ENCODE assay signal across 10 cellular contexts in genomic region chr9:928363-929042, GRCh38. TPM values are rescaled to one million over a fixed set of nuclear protein-coding genes. Genes with fewer than 3 reads are reported as not detected.
DNase-seq lines count a peak whose midpoint lies in the region; ATAC-seq and TF ChIP-seq lines count a peak whose summit lies in the region.
"Had no signal": no experiment of that assay in that cellular context is flagged by ENCODE, and none has a peak within 500 bp of the region (broad histone marks: within the 10 kb centered on the region; RNA-seq: fewer than 3 reads in every experiment).

No MANE protein-coding gene starts in this region.

- H3K27ac ChIP-seq in mammary epithelial cell (ENCODE audit: insufficient read depth, low read depth, low read length) = no peak overlapping the region
- H3K27ac ChIP-seq: epithelial cell of prostate had no signal

- no peak overlapping the region for H2AFZ ChIP-seq in mammary epithelial cell (ENCODE audit: low read depth, low read length)

- H3K27me3 Mint-ChIP-seq in type B pancreatic cell = peaks cover 81% of the 10 kb centered on the region

- H3K9me3 Mint-ChIP-seq in type B pancreatic cell = no peaks in the 10 kb centered on the region
- H3K9me3 Mint-ChIP-seq: IgD-negative memory B cell had no signal

- H3K27me3 ChIP-seq in BE2C = no peaks in the 10 kb centered on the region
- H3K27me3 ChIP-seq in mammary epithelial cell (ENCODE audit: insufficient read depth, low read length) = no peaks in the 10 kb centered on the region

- no peaks in the 10 kb centered on the region for H3K9me3 ChIP-seq in BE2C
- no peaks in the 10 kb centered on the region for H3K9me3 ChIP-seq in mammary epithelial cell (replicated peaks; ENCODE audit: insufficient read depth, low read length)

- no peaks in the 10 kb centered on the region for H3K36me3 ChIP-seq in BE2C
- no peaks in the 10 kb centered on the region for H3K36me3 ChIP-seq in mammary epithelial cell (ENCODE audit: insufficient read depth, low read length)

- no peaks in the 10 kb centered on the region for H3K4me1 Mint-ChIP-seq in type B pancreatic cell (ENCODE audit: unreplicated experiment)
- H3K4me1 Mint-ChIP-seq: IgD-negative memory B cell had no signal

- no peak overlapping the region for H3K9ac ChIP-seq in mammary epithelial cell (ENCODE audit: insufficient read depth, low read length)

- dilution Hi-C loops in mammary epithelial cell (cut with HindIII; ENCODE audit: low sequenced_read_pairs) = loop anchor here (5.0 kb wide), 1 partner anchor 41 kb away; no protein-coding TSS in a partner anchor

- no peak overlapping the region for H3K4me2 ChIP-seq in mammary epithelial cell (ENCODE audit: insufficient read depth, low read depth, low read length)

- no peaks in the 10 kb centered on the region for H3K79me2 ChIP-seq in mammary epithelial cell (ENCODE audit: insufficient read depth, low read length)

- H3K4me3 Mint-ChIP-seq in type B pancreatic cell = no peak overlapping the region
- H3K4me3 Mint-ChIP-seq: IgD-negative memory B cell had no signal

- no peaks in the 10 kb centered on the region for H4K20me1 ChIP-seq in mammary epithelial cell (ENCODE audit: insufficient read depth, low read length)

- BruUV-seq in mammary epithelial cell (replicated peaks; lab: Mats Ljungman, UMichigan) = no TSS peak

- ATAC-seq in GM18508 (IDR thresholded peaks at IDR 0.05; ENCODE audit: insufficient read depth, unreplicated experiment) (peak; percentile 88), HG03520 (IDR thresholded peaks at IDR 0.05; ENCODE audit: unreplicated experiment) (peak; percentile 71)

- TF ChIP-seq CTCF in BE2C (IDR thresholded peaks at IDR 0.05; ENCODE audit: low read depth, low read length) (peak; percentile 60), mammary epithelial cell (conservative IDR thresholded peaks at IDR 0.05 in 1 of 2, IDR thresholded peaks at IDR 0.05 in 1 of 2; ENCODE audit: extremely low read depth in 1 of 2, insufficient read depth in 1 of 2, low read depth in 1 of 2, low read length in 2 of 2) (peak; percentile 37 to 49), type B pancreatic cell (conservative IDR thresholded peaks at IDR 0.05) (peak; percentile 71)

- no peaks in the 10 kb centered on the region for H3K4me1 ChIP-seq in BE2C
- H3K4me1 ChIP-seq in mammary epithelial cell (ENCODE audit: insufficient read depth, low read length) = no peaks in the 10 kb centered on the region

- 74% methylated on average over 6 of the region's 6 CpGs for WGBS in mammary epithelial cell (ENCODE audit: low coverage, missing lambda C conversion rate)

- in situ Hi-C loops in mammary epithelial cell (cut with MboI; ENCODE audit: low sequenced_read_pairs in 2 of 2) = no loop called here

- DNase-seq in BE2C = no peak
- no peak for DNase-seq in mammary epithelial cell
- DNase-seq in type B pancreatic cell (ENCODE audit: extremely low spot score, unreplicated experiment) = no peak
- no peak for DNase-seq in ureter (ENCODE audit: low spot score)
- no peak for DNase-seq in NCI-H226
- no peak for DNase-seq in stimulated activated CD4-positive, alpha-beta T cell treated with anti-CD3 and anti-CD28 coated beads, Interleukin-4, amount 100 ng/mL, for 4 hours

- H3K27ac Mint-ChIP-seq in type B pancreatic cell = no peak overlapping the region
- H3K27ac Mint-ChIP-seq: IgD-negative memory B cell had no signal

- CTCF ChIA-PET in mammary epithelial cell (lab: Charles Lee; ENCODE audit: low non-redundant PET) = no interaction called here

- H3K36me3 Mint-ChIP-seq in type B pancreatic cell = no peaks in the 10 kb centered on the region
- H3K36me3 Mint-ChIP-seq: IgD-negative memory B cell had no signal

- no peak overlapping the region for H3K4me3 ChIP-seq in BE2C (ENCODE audit: low read depth, low read length)
- H3K4me3 ChIP-seq in mammary epithelial cell (replicated peaks in 1 of 3; ENCODE audit: insufficient read depth in 1 of 3, low read depth in 2 of 3, low read length in 3 of 3) = no peak overlapping the region

- intact Hi-C loops in mammary epithelial cell (cut with micrococcal nuclease) = no loop called here

RNA-seq across cellular contexts. Expression of gene DMRT3, which starts 48.0 kb away (rescaled TPM):
- polyA plus RNA-seq in BE2C (2012; ENCODE audit: insufficient read depth, insufficient read length, low read depth) = not detected
- total RNA-seq in mammary epithelial cell (not detected), type B pancreatic cell (ENCODE audit: low replicate concordance) (0.74 and 0.80 TPM in 2 replicates), ureter (not detected)
- not detected for polyA plus RNA-seq in mammary epithelial cell
- not detected for polyA minus RNA-seq in mammary epithelial cell
- polyA plus RNA-seq: IgD-negative memory B cell had no signal
